Comparison of ENCODE assay signal across 25 cellular contexts in the genomic region with DNA sequence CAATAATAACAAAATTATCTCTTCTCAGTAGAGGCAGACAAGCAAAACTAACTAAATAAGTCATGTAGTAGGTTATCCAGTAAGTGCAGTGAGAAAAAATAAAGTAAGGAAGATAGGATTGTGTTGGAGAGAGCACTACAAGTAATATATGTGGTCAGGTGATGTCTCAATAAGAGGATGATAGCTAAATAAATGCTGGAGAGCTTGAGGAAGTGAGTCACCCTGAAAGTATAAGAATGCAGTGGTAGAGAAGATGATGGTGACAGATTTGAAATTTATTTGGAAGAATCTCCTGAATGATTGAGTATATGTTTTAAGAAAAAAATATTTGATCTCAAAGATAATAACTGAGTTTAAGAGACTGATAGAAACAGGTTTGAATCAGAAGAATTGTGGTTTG.
DNase-seq lines count a peak whose midpoint lies in the region; ATAC-seq, FAIRE-seq and TF ChIP-seq lines count a peak whose summit lies in the region.
"Had no signal": no experiment of that assay in that cellular context is flagged by ENCODE, and none has a peak within 500 bp of the region (broad histone marks: within the 10 kb centered on the region; RNA-seq: fewer than 3 reads in every experiment).

No MANE protein-coding gene starts in this region.

- H3K4me2 ChIP-seq in endothelial cell of umbilical vein (ENCODE audit: insufficient read depth, low read length): no peak overlapping the region

- H3K9me1 ChIP-seq in endothelial cell of umbilical vein (replicated peaks; ENCODE audit: control insufficient read depth, extremely low read depth, insufficient read depth, low read length): no peaks in the 10 kb centered on the region

- H3K36me3 ChIP-seq in endothelial cell of umbilical vein (ENCODE audit: control insufficient read depth in 2 of 2, extremely low read depth in 1 of 2, insufficient read depth in 2 of 2, low read length in 2 of 2) (no peaks in the 10 kb centered on the region), small intestine (ENCODE audit: control insufficient read depth in 2 of 2, insufficient read depth in 2 of 2, low read length in 2 of 2) (no peaks in the 10 kb centered on the region)
- H3K36me3 ChIP-seq: SJCRH30 had no signal

- H3K9me3 ChIP-seq in endothelial cell of umbilical vein (replicated peaks; ENCODE audit: control insufficient read depth, insufficient read depth, low read length): no peaks in the 10 kb centered on the region
- H3K9me3 ChIP-seq in small intestine (ENCODE audit: control insufficient read depth, low read depth): no peaks in the 10 kb centered on the region
- H3K9me3 ChIP-seq: SJCRH30 had no signal

- CTCF ChIA-PET in endothelial cell of umbilical vein (lab: Charles Lee): no interaction called here

- no peaks in the 10 kb centered on the region for H3K79me2 ChIP-seq in endothelial cell of umbilical vein (ENCODE audit: control insufficient read depth, insufficient read depth, low read length)

- no peak for TF ChIP-seq POLR2A in endothelial cell of umbilical vein (IDR thresholded peaks at IDR 0.05; ENCODE audit: low read depth, low read length)

- DNase-seq in 8988T (peak; percentile 6), HPDE6-E6E7 (ENCODE audit: extremely low spot score) (peak; percentile 3), RKO (ENCODE audit: low spot score) (peak; percentile 55), endothelial cell of umbilical vein (ENCODE audit: low read depth, low spot score) (peak; percentile 21), small intestine (no peak), NCI-H2081 (lab: John Stamatoyannopoulos, UW) (no peak)
- DNase-seq: CD4-positive, CD25-positive, alpha-beta regulatory T cell; COR-L47; DMS 273 treated with DMSO at 0.1 percent for 48 hours; MM.1S; NCI-H1092 treated with DMSO at 0.1 percent for 48 hours; NCI-H146; NCI-H2029; NCI-H345; NCI-H524; RPMI8226; SJCRH30; T-helper 17 cell had no signal

- H4K20me1 ChIP-seq in endothelial cell of umbilical vein (replicated peaks; ENCODE audit: control insufficient read depth, extremely low read depth, insufficient read depth, low read length): no peaks in the 10 kb centered on the region

- H3K27ac ChIP-seq in endothelial cell of umbilical vein (ENCODE audit: insufficient read depth, low read depth, low read length) (no peak overlapping the region), small intestine (ENCODE audit: low read depth in 1 of 2, low read length in 1 of 2) (no peak overlapping the region)
- H3K27ac ChIP-seq: SJCRH30 had no signal

- no peaks in the 10 kb centered on the region for H3K27me3 ChIP-seq in endothelial cell of umbilical vein (ENCODE audit: control insufficient read depth in 2 of 2, insufficient read depth in 2 of 2, low read length in 2 of 2)
- H3K27me3 ChIP-seq in small intestine (ENCODE audit: control insufficient read depth in 2 of 2, insufficient read depth in 2 of 2, low read length in 2 of 2): no peaks in the 10 kb centered on the region
- H3K27me3 ChIP-seq: SJCRH30 had no signal

- TF ChIP-seq CTCF in endothelial cell of umbilical vein (IDR thresholded peaks at IDR 0.05; ENCODE audit: extremely low read depth in 1 of 2, insufficient read depth in 1 of 2, low read depth in 1 of 2, low read length in 2 of 2): no peak

- H2AFZ ChIP-seq in endothelial cell of umbilical vein (ENCODE audit: low read depth, low read length): no peak overlapping the region

- H3K4me1 ChIP-seq in endothelial cell of umbilical vein (ENCODE audit: control insufficient read depth, extremely low read depth, insufficient read depth, low read length) (no peaks in the 10 kb centered on the region), small intestine (ENCODE audit: control insufficient read depth in 2 of 2, insufficient read depth in 1 of 2, low read depth in 1 of 2, low read length in 1 of 2) (no peaks in the 10 kb centered on the region)
- H3K4me1 ChIP-seq: SJCRH30 had no signal

- dilution Hi-C loops in endothelial cell of umbilical vein (cut with MboI; ENCODE audit: extremely low pct_ligation_motif_present, low sequenced_read_pairs): no loop called here

- H3K4me3 ChIP-seq in endothelial cell of umbilical vein (replicated peaks in 1 of 3; ENCODE audit: insufficient read depth in 1 of 3, low read depth in 1 of 3, low read length in 3 of 3) (no peak overlapping the region), small intestine (ENCODE audit: low read depth in 1 of 2, low read length in 2 of 2) (no peak overlapping the region)
- H3K4me3 ChIP-seq: K562, SJCRH30 had no signal

- intact Hi-C loops in endothelial cell of umbilical vein (cut with micrococcal nuclease): no loop called here

- BruUV-seq in endothelial cell of umbilical vein (replicated peaks; lab: Mats Ljungman, UMichigan): no TSS peak

- no peak overlapping the region for H3K9ac ChIP-seq in endothelial cell of umbilical vein (replicated peaks; ENCODE audit: extremely low read depth, insufficient read depth, low read length)

- no peak for FAIRE-seq in endothelial cell of umbilical vein (lab: Jason Lieb, UNC)
- no peak for FAIRE-seq in small intestine (lab: Jason Lieb, UNC)
- FAIRE-seq: GM12891, H1, HepG2, K562 had no signal

- POLR2A ChIA-PET in endothelial cell of umbilical vein (lab: Charles Lee): no interaction called here

- ATAC-seq in GM19351 (IDR thresholded peaks at IDR 0.05; ENCODE audit: unreplicated experiment) (no peak), HG03457 (IDR thresholded peaks at IDR 0.05; ENCODE audit: unreplicated experiment) (no peak)
- ATAC-seq: HCT116, HepG2, K562, T-helper 17 cell had no signal

TF ChIP-seq in endothelial cell of umbilical vein, 7 proteins besides CTCF, POLR2A, EP300 and RAD21:
- TF ChIP-seq GATA2 (IDR thresholded peaks at IDR 0.05; ENCODE audit: insufficient read depth, insufficient read length, low read depth, low read length): no peak
- TF ChIP-seq MYC (IDR thresholded peaks at IDR 0.05; ENCODE audit: low read depth, low read length): no peak
- no peak for TF ChIP-seq MAX (IDR thresholded peaks at IDR 0.05; ENCODE audit: insufficient read depth, insufficient read length)
- no peak for TF ChIP-seq JUN (IDR thresholded peaks at IDR 0.05; ENCODE audit: borderline replicate concordance, insufficient read depth, insufficient read length, low read depth)
- TF ChIP-seq FOS (IDR thresholded peaks at IDR 0.05; ENCODE audit: borderline replicate concordance, insufficient read depth, low read length): peak; percentile 23
- no peak for TF ChIP-seq EZH2 (IDR thresholded peaks at IDR 0.05; ENCODE audit: borderline replicate concordance, low read depth, low read length, severe bottlenecking)

Comparison
In these comparisons a context has a peak if more than half of its experiments do, and no peak if none do; other contexts are left out.
1. DNase-seq: peak in 8988T (single experiment), HPDE6-E6E7 (single experiment), RKO (single experiment) and endothelial cell of umbilical vein (single experiment); none in small intestine (single experiment) and NCI-H2081 (0 of 2).